Comparison of ENCODE assay signal across 24 cellular contexts in the genomic region with DNA sequence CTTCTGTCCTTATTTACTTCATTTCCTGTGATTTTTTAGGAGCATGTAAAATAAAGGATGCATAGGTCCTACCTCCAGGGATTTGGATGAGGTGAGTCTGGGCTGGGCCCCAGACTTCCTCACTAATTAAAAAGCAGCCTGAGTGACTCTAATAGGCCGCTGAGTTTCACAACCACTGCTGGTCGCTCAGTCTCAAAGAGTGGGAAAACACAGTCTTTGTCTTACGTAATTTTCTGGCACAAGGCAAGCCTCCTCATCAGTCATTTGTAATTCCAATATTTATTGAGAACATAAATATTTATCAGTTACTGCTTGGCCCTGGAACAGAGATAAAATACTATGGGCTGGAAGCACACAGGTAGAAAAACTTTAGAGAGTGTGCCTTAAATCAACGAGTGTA.
A peak's percentile ranks its signal among the peaks of the same experiment; 100 is the strongest.
DNase-seq lines count a peak whose midpoint lies in the region; ATAC-seq, FAIRE-seq and TF ChIP-seq lines count a peak whose summit lies in the region.
"Had no signal": no experiment of that assay in that cellular context is flagged by ENCODE, and none has a peak within 500 bp of the region (broad histone marks: within the 10 kb centered on the region; RNA-seq: fewer than 3 reads in every experiment).

No MANE protein-coding gene starts in this region.

- H3K4me1 ChIP-seq in right lobe of liver (peaks cover 0 to 4% (median 0%) of the 10 kb centered on the region in 4 donors), HepG2 (ENCODE audit: insufficient read depth, low read length) (no peaks in the 10 kb centered on the region), breast epithelium (peaks cover 0 to 8% of the 10 kb centered on the region in 2 donors), kidney (ENCODE audit: control insufficient read depth in 1 of 2, insufficient read depth in 1 of 2, low read depth in 1 of 2, low read length in 2 of 2) (no peaks in the 10 kb centered on the region)
- H3K4me1 ChIP-seq: A549 had no signal

- H3K36me3 ChIP-seq in right lobe of liver (no peaks in the 10 kb centered on the region), HepG2 (replicated peaks in 1 of 2; ENCODE audit: control insufficient read depth in 1 of 2, insufficient read depth in 2 of 2, low read length in 2 of 2) (no peaks in the 10 kb centered on the region), breast epithelium (no peaks in the 10 kb centered on the region), kidney (ENCODE audit: control insufficient read depth in 1 of 2, insufficient read depth in 2 of 2, low read length in 2 of 2) (no peaks in the 10 kb centered on the region)
- H3K36me3 ChIP-seq: heart left ventricle, spleen had no signal

- CTCF ChIA-PET in HepG2 (lab: Yijun Ruan, JAX; ENCODE audit: low intra/inter-chr PET ratio, low total read pairs), result no interaction called here

- BruUV-seq in HepG2 (replicated peaks; lab: Mats Ljungman, UMichigan), result no TSS peak

- H3K27me3 ChIP-seq in right lobe of liver, result no peaks in the 10 kb centered on the region
- 0 out of 5 replicates have a peak, but pooled peaks cover 0 to 3% of the 10 kb centered on the region in 2 experiments for H3K27me3 ChIP-seq in HepG2 (ENCODE audit: control insufficient read depth in 1 of 2, insufficient read depth in 2 of 2, low read length in 2 of 2)
- H3K27me3 ChIP-seq in breast epithelium, result no peaks in the 10 kb centered on the region
- H3K27me3 ChIP-seq: heart left ventricle had no signal

- TF ChIP-seq CTCF in right lobe of liver (IDR thresholded peaks at IDR 0.05) (no peak), HepG2 (CRISPR knock-in tag; IDR thresholded peaks at IDR 0.05) (no peak), breast epithelium (IDR thresholded peaks at IDR 0.05) (no peak), kidney (IDR thresholded peaks at IDR 0.05; ENCODE audit: borderline replicate concordance, extremely low read depth, insufficient read depth) (no peak)

- no peak for TF ChIP-seq RAD21 in HepG2 (CRISPR knock-in tag; IDR thresholded peaks at IDR 0.05)

- TF ChIP-seq POLR2A in right lobe of liver (IDR thresholded peaks at IDR 0.05) (no peak), HepG2 (IDR thresholded peaks at IDR 0.05; ENCODE audit: insufficient read depth in 1 of 2, low read depth in 2 of 2, low read length in 2 of 2) (no peak), breast epithelium (IDR thresholded peaks at IDR 0.05) (no peak)

- no peak overlapping the region for H3K4me2 ChIP-seq in HepG2 (ENCODE audit: low read depth, low read length)
- H3K4me2 ChIP-seq: A549 had no signal

- 23% methylated on average over 4 of the region's 4 CpGs for WGBS in right lobe of liver (ENCODE audit: insufficient coverage, low coverage, low lambda C conversion rate, missing lambda C conversion rate)
- WGBS in HepG2 (ENCODE audit: low lambda C conversion rate), result 23% methylated on average over 4 of the region's 4 CpGs

- H3K27ac ChIP-seq in right lobe of liver, result no peak overlapping the region
- no peak overlapping the region for H3K27ac ChIP-seq in HepG2 (ENCODE audit: extremely low read length, insufficient read depth, low read length)
- H3K27ac ChIP-seq in breast epithelium, result peak overlapping the region; percentile 58 to 68
- H3K27ac ChIP-seq in kidney (ENCODE audit: low read depth in 2 of 2, low read length in 2 of 2), result no peak overlapping the region
- H3K27ac ChIP-seq: A549, heart left ventricle, spleen had no signal

- no peak for DNase-seq in right lobe of liver
- DNase-seq in HepG2 (ENCODE audit: low spot score), result no peak
- DNase-seq in breast epithelium (ENCODE audit: low spot score in 2 of 2), result peak in 1 of 2 donors; percentile 78
- peak; percentile 88 for DNase-seq in iris pigment epithelial cell (ENCODE audit: low read depth)
- no peak for DNase-seq in AG08395 (ENCODE audit: low spot score)
- DNase-seq in NCI-H345 (lab: John Stamatoyannopoulos, UW), result no peak
- DNase-seq in stimulated activated CD4-positive, alpha-beta T cell treated with anti-CD3 and anti-CD28 coated beads, Interleukin-12 subunit alpha, Interleukin-12 subunit beta, amount 100 ng/mL, for 4 hours, result no peak
- no peak for DNase-seq in kidney
- DNase-seq: activated CD4-positive, CD25-positive, alpha-beta regulatory T cell treated with anti-CD3 and anti-CD28 coated beads, Interleukin-2, amount 50 U/mL, for 72 hours; activated CD8-positive, alpha-beta memory T cell treated with anti-CD3 and anti-CD28 coated beads for 24 hours; activated naive CD4-positive, alpha-beta T cell treated with anti-CD3 and anti-CD28 coated beads for 36 hours; activated T-cell treated with anti-CD3 and anti-CD28 coated beads, Interleukin-2, amount 50 U/mL, for 4 hours; aorta; C1 segment of cervical spinal cord; cerebellar nuclear complex; effector CD4-positive, alpha-beta T cell; heart left ventricle; MM.1S; NCI-H1930; spleen; T1000 had no signal

- FAIRE-seq in HepG2 (lab: Jason Lieb, UNC) (no peak), kidney (lab: Jason Lieb, UNC) (no peak)
- FAIRE-seq: A549, urothelium cell line had no signal

- H3K4me3 ChIP-seq in right lobe of liver (no peak overlapping the region), HepG2 (replicated peaks in 1 of 3; ENCODE audit: insufficient read depth in 1 of 3, low read depth in 2 of 3, low read length in 3 of 3) (no peak overlapping the region), breast epithelium (no peak overlapping the region), kidney (ENCODE audit: low read length in 2 of 2) (no peak overlapping the region)
- H3K4me3 ChIP-seq: A549, heart left ventricle, spleen had no signal

- H2AFZ ChIP-seq in HepG2 (ENCODE audit: low read length), result no peak overlapping the region

- no peaks in the 10 kb centered on the region for H3K79me2 ChIP-seq in HepG2 (ENCODE audit: insufficient read depth, low read length)

- no peaks in the 10 kb centered on the region for H4K20me1 ChIP-seq in HepG2 (ENCODE audit: insufficient read depth, low read length)

- ATAC-seq in right lobe of liver, result peak; percentile 48 to 84 (median 72)
- ATAC-seq in HepG2, result no peak
- ATAC-seq: A549; activated T-cell treated with anti-CD3 and anti-CD28 coated beads, Interleukin-2, amount 50 U/mL, for 4 hours; esophagus mucosa; heart left ventricle had no signal

- intact Hi-C loops in right lobe of liver (cut with DNase I) (no loop called here), HepG2 (cut with micrococcal nuclease; ENCODE audit: unreplicated experiment) (no loop called here), breast epithelium (cut with DNase I; ENCODE audit: low total_unique reads) (no loop called here), kidney (cut with DNase I) (no loop called here)

- in situ Hi-C loops in HepG2 (cut with HindIII; ENCODE audit: extremely low pct_ligation_motif_present, low pct_unique_long_range_greater_than_20kb), result no loop called here

- TF ChIP-seq EP300 in HepG2 (IDR thresholded peaks at IDR 0.05; ENCODE audit: low read depth in 2 of 2, low read length in 2 of 2), result no peak
- no peak for TF ChIP-seq EP300 in HepG2 (CRISPR knock-in tag; IDR thresholded peaks at IDR 0.05; ENCODE audit: borderline replicate concordance)

- H3K9me3 ChIP-seq in right lobe of liver, result no peaks in the 10 kb centered on the region
- H3K9me3 ChIP-seq in HepG2 (ENCODE audit: low read length), result no peaks in the 10 kb centered on the region
- no peaks in the 10 kb centered on the region for H3K9me3 ChIP-seq in breast epithelium
- no peaks in the 10 kb centered on the region for H3K9me3 ChIP-seq in kidney (ENCODE audit: control insufficient read depth in 1 of 2, low read length in 2 of 2)
- H3K9me3 ChIP-seq: A549, heart left ventricle had no signal

- POLR2A ChIA-PET in HepG2 (lab: Yijun Ruan, JAX), result no interaction called here

- H3K9ac ChIP-seq in HepG2 (ENCODE audit: insufficient read depth, low read depth, low read length) (no peak overlapping the region), kidney (ENCODE audit: low read length in 2 of 2) (no peak overlapping the region)

TF ChIP-seq in HepG2, 621 proteins besides CTCF, POLR2A, EP300 and RAD21:
- TF ChIP-seq TOE1 (CRISPR knock-in tag; IDR thresholded peaks at IDR 0.05) (no peak), ZNF891 (CRISPR knock-in tag; IDR thresholded peaks at IDR 0.05) (no peak), SP2 (CRISPR knock-in tag; IDR thresholded peaks at IDR 0.05) (no peak), PHF21A (CRISPR knock-in tag; IDR thresholded peaks at IDR 0.05) (no peak), JARID2 (CRISPR knock-in tag; IDR thresholded peaks at IDR 0.05; ENCODE audit: insufficient replicate concordance) (no peak), SYNCRIP (IDR thresholded peaks at IDR 0.05; ENCODE audit: insufficient read depth, low read depth, low read length) (no peak), SALL1 (CRISPR knock-in tag; IDR thresholded peaks at IDR 0.05) (no peak), FOSL2 (CRISPR knock-in tag; IDR thresholded peaks at IDR 0.05) (no peak)
- TF ChIP-seq, protein P1, sequence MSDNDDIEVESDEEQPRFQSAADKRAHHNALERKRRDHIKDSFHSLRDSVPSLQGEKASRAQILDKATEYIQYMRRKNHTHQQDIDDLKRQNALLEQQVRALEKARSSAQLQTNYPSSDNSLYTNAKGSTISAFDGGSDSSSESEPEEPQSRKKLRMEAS (IDR thresholded peaks at IDR 0.05), result no peak
- TF ChIP-seq, protein P2, sequence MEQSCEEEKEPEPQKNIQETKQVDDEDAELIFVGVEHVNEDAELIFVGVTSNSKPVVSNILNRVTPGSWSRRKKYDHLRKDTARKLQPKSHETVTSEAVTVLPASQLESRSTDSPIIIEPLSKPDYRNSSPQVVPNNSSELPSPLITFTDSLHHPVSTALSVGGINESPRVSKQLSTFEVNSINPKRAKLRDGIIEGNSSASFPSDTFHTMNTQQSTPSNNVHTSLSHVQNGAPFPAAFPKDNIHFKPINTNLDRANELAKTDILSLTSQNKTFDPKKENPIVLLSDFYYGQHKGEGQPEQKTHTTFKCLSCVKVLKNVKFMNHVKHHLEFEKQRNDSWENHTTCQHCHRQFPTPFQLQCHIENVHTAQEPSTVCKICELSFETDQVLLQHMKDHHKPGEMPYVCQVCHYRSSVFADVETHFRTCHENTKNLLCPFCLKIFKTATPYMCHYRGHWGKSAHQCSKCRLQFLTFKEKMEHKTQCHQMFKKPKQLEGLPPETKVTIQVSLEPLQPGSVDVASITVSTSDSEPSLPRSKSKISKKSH (CRISPR knock-in tag; IDR thresholded peaks at IDR 0.05; ENCODE audit: borderline replicate concordance), result no peak
- TF ChIP-seq, protein P3, sequence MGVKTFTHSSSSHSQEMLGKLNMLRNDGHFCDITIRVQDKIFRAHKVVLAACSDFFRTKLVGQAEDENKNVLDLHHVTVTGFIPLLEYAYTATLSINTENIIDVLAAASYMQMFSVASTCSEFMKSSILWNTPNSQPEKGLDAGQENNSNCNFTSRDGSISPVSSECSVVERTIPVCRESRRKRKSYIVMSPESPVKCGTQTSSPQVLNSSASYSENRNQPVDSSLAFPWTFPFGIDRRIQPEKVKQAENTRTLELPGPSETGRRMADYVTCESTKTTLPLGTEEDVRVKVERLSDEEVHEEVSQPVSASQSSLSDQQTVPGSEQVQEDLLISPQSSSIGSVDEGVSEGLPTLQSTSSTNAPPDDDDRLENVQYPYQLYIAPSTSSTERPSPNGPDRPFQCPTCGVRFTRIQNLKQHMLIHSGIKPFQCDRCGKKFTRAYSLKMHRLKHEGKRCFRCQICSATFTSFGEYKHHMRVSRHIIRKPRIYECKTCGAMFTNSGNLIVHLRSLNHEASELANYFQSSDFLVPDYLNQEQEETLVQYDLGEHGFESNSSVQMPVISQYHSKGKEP (CRISPR knock-in tag; IDR thresholded peaks at IDR 0.05), result no peak

Comparison
In these comparisons a context has a peak if more than half of its experiments do, and no peak if none do; other contexts are left out.
1. H3K27ac ChIP-seq: peak in breast epithelium (2 of 2); none in right lobe of liver (0 of 3), HepG2 (single experiment) and kidney (0 of 2).